Comparison of ENCODE assay signal across 1 cellular context in the genomic region with DNA sequence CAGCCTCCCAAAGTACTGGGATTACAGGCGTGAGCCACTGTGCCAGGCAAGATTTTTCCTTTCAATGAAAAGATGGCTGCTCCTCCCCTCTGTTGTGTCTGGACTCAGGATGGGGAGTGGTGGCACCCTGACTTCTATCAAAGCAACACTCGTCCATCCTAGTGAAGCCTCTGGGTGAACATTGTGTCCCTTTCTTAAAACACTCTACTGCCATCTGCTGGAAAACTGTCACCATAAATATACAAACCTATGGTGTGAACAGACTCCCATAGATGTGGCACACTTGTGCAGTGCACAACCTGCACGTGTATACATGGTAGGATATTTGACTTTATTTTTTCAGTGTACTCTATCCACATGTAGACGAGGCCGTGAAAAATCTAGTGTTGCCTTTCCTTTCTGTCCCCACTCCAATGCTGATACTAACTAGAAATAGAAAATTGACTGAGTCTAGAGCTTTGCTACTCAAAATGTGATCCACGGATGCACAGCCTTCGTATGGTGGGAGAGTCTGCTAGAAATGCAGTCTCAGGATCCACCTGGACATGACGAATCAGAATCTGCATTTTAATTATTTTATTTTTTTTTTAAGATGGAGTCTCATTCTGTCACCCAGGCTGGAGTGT.
A peak's percentile ranks its signal among the peaks of the same experiment; 100 is the strongest.
TF ChIP-seq lines count a peak whose summit lies in the region.

No MANE protein-coding gene starts in this region.

TF ChIP-seq in HepG2, 621 proteins besides CTCF, POLR2A, EP300 and RAD21 (continued from another document and continues in another):
- TF ChIP-seq, protein P1, sequence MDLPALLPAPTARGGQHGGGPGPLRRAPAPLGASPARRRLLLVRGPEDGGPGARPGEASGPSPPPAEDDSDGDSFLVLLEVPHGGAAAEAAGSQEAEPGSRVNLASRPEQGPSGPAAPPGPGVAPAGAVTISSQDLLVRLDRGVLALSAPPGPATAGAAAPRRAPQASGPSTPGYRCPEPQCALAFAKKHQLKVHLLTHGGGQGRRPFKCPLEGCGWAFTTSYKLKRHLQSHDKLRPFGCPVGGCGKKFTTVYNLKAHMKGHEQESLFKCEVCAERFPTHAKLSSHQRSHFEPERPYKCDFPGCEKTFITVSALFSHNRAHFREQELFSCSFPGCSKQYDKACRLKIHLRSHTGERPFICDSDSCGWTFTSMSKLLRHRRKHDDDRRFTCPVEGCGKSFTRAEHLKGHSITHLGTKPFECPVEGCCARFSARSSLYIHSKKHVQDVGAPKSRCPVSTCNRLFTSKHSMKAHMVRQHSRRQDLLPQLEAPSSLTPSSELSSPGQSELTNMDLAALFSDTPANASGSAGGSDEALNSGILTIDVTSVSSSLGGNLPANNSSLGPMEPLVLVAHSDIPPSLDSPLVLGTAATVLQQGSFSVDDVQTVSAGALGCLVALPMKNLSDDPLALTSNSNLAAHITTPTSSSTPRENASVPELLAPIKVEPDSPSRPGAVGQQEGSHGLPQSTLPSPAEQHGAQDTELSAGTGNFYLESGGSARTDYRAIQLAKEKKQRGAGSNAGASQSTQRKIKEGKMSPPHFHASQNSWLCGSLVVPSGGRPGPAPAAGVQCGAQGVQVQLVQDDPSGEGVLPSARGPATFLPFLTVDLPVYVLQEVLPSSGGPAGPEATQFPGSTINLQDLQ (CRISPR knock-in tag; IDR thresholded peaks at IDR 0.05) = no peak
- TF ChIP-seq SNAPC2 (CRISPR knock-in tag; IDR thresholded peaks at IDR 0.05) (no peak), MED1 (CRISPR knock-in tag; IDR thresholded peaks at IDR 0.05) (no peak), ZNF777 (CRISPR knock-in tag; IDR thresholded peaks at IDR 0.05) (no peak), CREB1 (IDR thresholded peaks at IDR 0.05) (no peak), CREB1 (CRISPR knock-in tag; IDR thresholded peaks at IDR 0.05) (no peak), NCOA5 (CRISPR knock-in tag; IDR thresholded peaks at IDR 0.05) (no peak), FIP1L1 (IDR thresholded peaks at IDR 0.05; ENCODE audit: borderline replicate concordance, insufficient read depth, low read depth, low read length) (no peak), ZNF850 (CRISPR knock-in tag; conservative IDR thresholded peaks at IDR 0.05) (no peak), ZNF766 (CRISPR knock-in tag; IDR thresholded peaks at IDR 0.05; ENCODE audit: borderline replicate concordance) (no peak), KLF12 (CRISPR knock-in tag; IDR thresholded peaks at IDR 0.05; ENCODE audit: borderline replicate concordance) (no peak), ZBTB33 (CRISPR knock-in tag; IDR thresholded peaks at IDR 0.05) (no peak), BHLHE40 (IDR thresholded peaks at IDR 0.05; ENCODE audit: low read length) (peak; percentile 31; the same call in 1 of the 2 replicates), TFE3 (CRISPR knock-in tag; IDR thresholded peaks at IDR 0.05) (0 out of 2 replicates have a peak, but pooled peaks have one; percentile 21), ZBTB20 (CRISPR knock-in tag; IDR thresholded peaks at IDR 0.05; ENCODE audit: borderline replicate concordance, low read depth) (no peak), SOX5 (CRISPR knock-in tag; IDR thresholded peaks at IDR 0.05; ENCODE audit: borderline replicate concordance) (no peak), NCOA1 (CRISPR knock-in tag; IDR thresholded peaks at IDR 0.05) (no peak), JUNB (CRISPR knock-in tag; IDR thresholded peaks at IDR 0.05; ENCODE audit: borderline replicate concordance) (no peak), ZNF563 (CRISPR knock-in tag; IDR thresholded peaks at IDR 0.05) (no peak), GTF3A (CRISPR knock-in tag; conservative IDR thresholded peaks at IDR 0.05) (no peak), JUND (CRISPR knock-in tag; IDR thresholded peaks at IDR 0.05) (no peak), ZNF484 (CRISPR knock-in tag; IDR thresholded peaks at IDR 0.05; ENCODE audit: borderline replicate concordance, low read depth) (no peak), GLMP (CRISPR knock-in tag; IDR thresholded peaks at IDR 0.05; ENCODE audit: borderline replicate concordance) (no peak)
- TF ChIP-seq, protein P2, sequence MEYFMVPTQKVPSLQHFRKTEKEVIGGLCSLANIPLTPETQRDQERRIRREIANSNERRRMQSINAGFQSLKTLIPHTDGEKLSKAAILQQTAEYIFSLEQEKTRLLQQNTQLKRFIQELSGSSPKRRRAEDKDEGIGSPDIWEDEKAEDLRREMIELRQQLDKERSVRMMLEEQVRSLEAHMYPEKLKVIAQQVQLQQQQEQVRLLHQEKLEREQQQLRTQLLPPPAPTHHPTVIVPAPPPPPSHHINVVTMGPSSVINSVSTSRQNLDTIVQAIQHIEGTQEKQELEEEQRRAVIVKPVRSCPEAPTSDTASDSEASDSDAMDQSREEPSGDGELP (IDR thresholded peaks at IDR 0.05; ENCODE audit: borderline replicate concordance, low read depth) = 0 out of 2 replicates have a peak, but pooled peaks have one; percentile 16
- TF ChIP-seq, protein P3, sequence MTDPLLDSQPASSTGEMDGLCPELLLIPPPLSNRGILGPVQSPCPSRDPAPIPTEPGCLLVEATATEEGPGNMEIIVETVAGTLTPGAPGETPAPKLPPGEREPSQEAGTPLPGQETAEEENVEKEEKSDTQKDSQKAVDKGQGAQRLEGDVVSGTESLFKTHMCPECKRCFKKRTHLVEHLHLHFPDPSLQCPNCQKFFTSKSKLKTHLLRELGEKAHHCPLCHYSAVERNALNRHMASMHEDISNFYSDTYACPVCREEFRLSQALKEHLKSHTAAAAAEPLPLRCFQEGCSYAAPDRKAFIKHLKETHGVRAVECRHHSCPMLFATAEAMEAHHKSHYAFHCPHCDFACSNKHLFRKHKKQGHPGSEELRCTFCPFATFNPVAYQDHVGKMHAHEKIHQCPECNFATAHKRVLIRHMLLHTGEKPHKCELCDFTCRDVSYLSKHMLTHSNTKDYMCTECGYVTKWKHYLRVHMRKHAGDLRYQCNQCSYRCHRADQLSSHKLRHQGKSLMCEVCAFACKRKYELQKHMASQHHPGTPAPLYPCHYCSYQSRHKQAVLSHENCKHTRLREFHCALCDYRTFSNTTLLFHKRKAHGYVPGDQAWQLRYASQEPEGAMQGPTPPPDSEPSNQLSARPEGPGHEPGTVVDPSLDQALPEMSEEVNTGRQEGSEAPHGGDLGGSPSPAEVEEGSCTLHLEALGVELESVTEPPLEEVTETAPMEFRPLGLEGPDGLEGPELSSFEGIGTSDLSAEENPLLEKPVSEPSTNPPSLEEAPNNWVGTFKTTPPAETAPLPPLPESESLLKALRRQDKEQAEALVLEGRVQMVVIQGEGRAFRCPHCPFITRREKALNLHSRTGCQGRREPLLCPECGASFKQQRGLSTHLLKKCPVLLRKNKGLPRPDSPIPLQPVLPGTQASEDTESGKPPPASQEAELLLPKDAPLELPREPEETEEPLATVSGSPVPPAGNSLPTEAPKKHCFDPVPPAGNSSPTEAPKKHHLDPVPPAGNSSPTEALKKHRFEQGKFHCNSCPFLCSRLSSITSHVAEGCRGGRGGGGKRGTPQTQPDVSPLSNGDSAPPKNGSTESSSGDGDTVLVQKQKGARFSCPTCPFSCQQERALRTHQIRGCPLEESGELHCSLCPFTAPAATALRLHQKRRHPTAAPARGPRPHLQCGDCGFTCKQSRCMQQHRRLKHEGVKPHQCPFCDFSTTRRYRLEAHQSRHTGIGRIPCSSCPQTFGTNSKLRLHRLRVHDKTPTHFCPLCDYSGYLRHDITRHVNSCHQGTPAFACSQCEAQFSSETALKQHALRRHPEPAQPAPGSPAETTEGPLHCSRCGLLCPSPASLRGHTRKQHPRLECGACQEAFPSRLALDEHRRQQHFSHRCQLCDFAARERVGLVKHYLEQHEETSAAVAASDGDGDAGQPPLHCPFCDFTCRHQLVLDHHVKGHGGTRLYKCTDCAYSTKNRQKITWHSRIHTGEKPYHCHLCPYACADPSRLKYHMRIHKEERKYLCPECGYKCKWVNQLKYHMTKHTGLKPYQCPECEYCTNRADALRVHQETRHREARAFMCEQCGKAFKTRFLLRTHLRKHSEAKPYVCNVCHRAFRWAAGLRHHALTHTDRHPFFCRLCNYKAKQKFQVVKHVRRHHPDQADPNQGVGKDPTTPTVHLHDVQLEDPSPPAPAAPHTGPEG (CRISPR knock-in tag; IDR thresholded peaks at IDR 0.05) = no peak
- TF ChIP-seq, protein P4, sequence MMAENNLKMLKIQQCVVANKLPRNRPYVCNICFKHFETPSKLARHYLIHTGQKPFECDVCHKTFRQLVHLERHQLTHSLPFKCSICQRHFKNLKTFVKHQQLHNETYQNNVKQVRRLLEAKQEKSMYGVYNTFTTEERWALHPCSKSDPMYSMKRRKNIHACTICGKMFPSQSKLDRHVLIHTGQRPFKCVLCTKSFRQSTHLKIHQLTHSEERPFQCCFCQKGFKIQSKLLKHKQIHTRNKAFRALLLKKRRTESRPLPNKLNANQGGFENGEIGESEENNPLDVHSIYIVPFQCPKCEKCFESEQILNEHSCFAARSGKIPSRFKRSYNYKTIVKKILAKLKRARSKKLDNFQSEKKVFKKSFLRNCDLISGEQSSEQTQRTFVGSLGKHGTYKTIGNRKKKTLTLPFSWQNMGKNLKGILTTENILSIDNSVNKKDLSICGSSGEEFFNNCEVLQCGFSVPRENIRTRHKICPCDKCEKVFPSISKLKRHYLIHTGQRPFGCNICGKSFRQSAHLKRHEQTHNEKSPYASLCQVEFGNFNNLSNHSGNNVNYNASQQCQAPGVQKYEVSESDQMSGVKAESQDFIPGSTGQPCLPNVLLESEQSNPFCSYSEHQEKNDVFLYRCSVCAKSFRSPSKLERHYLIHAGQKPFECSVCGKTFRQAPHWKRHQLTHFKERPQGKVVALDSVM (CRISPR knock-in tag; IDR thresholded peaks at IDR 0.05) = 0 out of 2 replicates have a peak, but pooled peaks have one; percentile 25
- TF ChIP-seq, protein P5, sequence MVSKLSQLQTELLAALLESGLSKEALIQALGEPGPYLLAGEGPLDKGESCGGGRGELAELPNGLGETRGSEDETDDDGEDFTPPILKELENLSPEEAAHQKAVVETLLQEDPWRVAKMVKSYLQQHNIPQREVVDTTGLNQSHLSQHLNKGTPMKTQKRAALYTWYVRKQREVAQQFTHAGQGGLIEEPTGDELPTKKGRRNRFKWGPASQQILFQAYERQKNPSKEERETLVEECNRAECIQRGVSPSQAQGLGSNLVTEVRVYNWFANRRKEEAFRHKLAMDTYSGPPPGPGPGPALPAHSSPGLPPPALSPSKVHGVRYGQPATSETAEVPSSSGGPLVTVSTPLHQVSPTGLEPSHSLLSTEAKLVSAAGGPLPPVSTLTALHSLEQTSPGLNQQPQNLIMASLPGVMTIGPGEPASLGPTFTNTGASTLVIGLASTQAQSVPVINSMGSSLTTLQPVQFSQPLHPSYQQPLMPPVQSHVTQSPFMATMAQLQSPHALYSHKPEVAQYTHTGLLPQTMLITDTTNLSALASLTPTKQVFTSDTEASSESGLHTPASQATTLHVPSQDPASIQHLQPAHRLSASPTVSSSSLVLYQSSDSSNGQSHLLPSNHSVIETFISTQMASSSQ (IDR thresholded peaks at IDR 0.05; ENCODE audit: low read depth) = no peak
- TF ChIP-seq, protein P5 (CRISPR knock-in tag; IDR thresholded peaks at IDR 0.05; ENCODE audit: borderline replicate concordance) = no peak
